Comparison of ENCODE assay signal across 8 cellular contexts in genomic region chr1:168178638-168179410, GRCh38. TPM values are rescaled to one million over a fixed set of nuclear protein-coding genes. Genes with fewer than 3 reads are reported as not detected.
DNase-seq lines count a peak whose midpoint lies in the region; ATAC-seq, FAIRE-seq and TF ChIP-seq lines count a peak whose summit lies in the region.

TIPRL (plus strand) TSS chr1:168178962; CDS start chr1:168179078, 116 bp downstream.

- intact Hi-C loops in gastrocnemius medialis (cut with DNase I; ENCODE audit: low total_unique reads) = loop anchor here (2.0 kb wide), 1 partner anchor 46 kb away; no protein-coding TSS in a partner anchor

- TF ChIP-seq POLR2A in gastrocnemius medialis (IDR thresholded peaks at IDR 0.05) = peak; percentile 81 to 85

- ATAC-seq in GM18520 (IDR thresholded peaks at IDR 0.05; ENCODE audit: unreplicated experiment) (peak; percentile 79), HG03064 (IDR thresholded peaks at IDR 0.05; ENCODE audit: low read depth, unreplicated experiment) (peak; percentile 87), gastrocnemius medialis (peak; percentile 97)

- WGBS in iPS DF 6.9 (ENCODE audit: insufficient coverage, insufficient read length) = no CpG with 5 or more reads among the region's 56 CpGs

- FAIRE-seq in A204.1 (lab: Jason Lieb, UNC) (peak; percentile 99), TTC549 (lab: Jason Lieb, UNC) (peak; percentile 99)

- H3K9me3 ChIP-seq in iPS DF 6.9 (ENCODE audit: control insufficient read depth, insufficient read depth, low read length) (no peaks in the 10 kb centered on the region), gastrocnemius medialis (no peaks in the 10 kb centered on the region)

- H3K36me3 ChIP-seq in brain microvascular endothelial cell (replicated peaks) (no peaks in the 10 kb centered on the region), iPS DF 6.9 (ENCODE audit: control insufficient read depth, insufficient read depth, low read length) (no peaks in the 10 kb centered on the region), gastrocnemius medialis (no peaks in the 10 kb centered on the region)

- TF ChIP-seq CTCF in brain microvascular endothelial cell (IDR thresholded peaks at IDR 0.05; ENCODE audit: low read depth, low read length, missing control alignments) (peak; percentile 77), gastrocnemius medialis (IDR thresholded peaks at IDR 0.05 in 4 of 5, conservative IDR thresholded peaks at IDR 0.05 in 1 of 5) (peak; percentile 35 to 86 (median 80))

- peak; percentile 98 for DNase-seq in NCI-H2107 (lab: John Stamatoyannopoulos, UW)
- peak; percentile 99 for DNase-seq in brain microvascular endothelial cell
- peak; percentile 96 for DNase-seq in iPS DF 6.9 (ENCODE audit: low read depth, low spot score)
- peak; percentile 88 to 93 for DNase-seq in gastrocnemius medialis

- H3K4me1 ChIP-seq in iPS DF 6.9 (ENCODE audit: control insufficient read depth, insufficient read depth, low read length) = no peaks in the 10 kb centered on the region; the same call in 1 of the 2 replicates
- peaks cover 9 to 10% of the 10 kb centered on the region in 2 donors for H3K4me1 ChIP-seq in gastrocnemius medialis

- no peaks in the 10 kb centered on the region for H3K27me3 ChIP-seq in brain microvascular endothelial cell (replicated peaks)
- H3K27me3 ChIP-seq in iPS DF 6.9 (ENCODE audit: control insufficient read depth, insufficient read depth, low read length) = no peaks in the 10 kb centered on the region
- H3K27me3 ChIP-seq in gastrocnemius medialis = no peaks in the 10 kb centered on the region

- H3K4me3 ChIP-seq in brain microvascular endothelial cell (ENCODE audit: low read depth, low read length) = peak within 1 kb of the TSS; percentile 96
- peak within 1 kb of the TSS; percentile 90 for H3K4me3 ChIP-seq in iPS DF 6.9 (ENCODE audit: low read length)
- peak within 1 kb of the TSS; percentile 72 to 83 (median 74) for H3K4me3 ChIP-seq in gastrocnemius medialis

- in situ Hi-C loops in brain microvascular endothelial cell (cut with HindIII; ENCODE audit: low pct_ligation_motif_present, low sequenced_read_pairs) = no loop called here
- in situ Hi-C loops in gastrocnemius medialis (cut with MboI; ENCODE audit: low sequenced_read_pairs in 4 of 4) = no loop called here

- H3K27ac ChIP-seq in brain microvascular endothelial cell (peak within 1 kb of the TSS; percentile 71), iPS DF 6.9 (ENCODE audit: low read length) (no peak within 1 kb of the TSS), gastrocnemius medialis (peak within 1 kb of the TSS; percentile 85 to 91 (median 90))

RNA-seq across cellular contexts. Expression of gene TIPRL, which starts in this region (rescaled TPM):
- total RNA-seq in gastrocnemius medialis = 10 to 100 TPM; 23.2 to 35.1 (median 27.1) TPM
